In genomic region chr18:77061291-77061945, GRCh38 we compare ENCODE assay signal across 10 cellular contexts.
A peak's percentile ranks its signal among the peaks of the same experiment; 100 is the strongest.
DNase-seq lines count a peak whose midpoint lies in the region; ATAC-seq, FAIRE-seq and TF ChIP-seq lines count a peak whose summit lies in the region.
"Had no signal": no experiment of that assay in that cellular context is flagged by ENCODE, and none has a peak within 500 bp of the region (broad histone marks: within the 10 kb centered on the region; RNA-seq: fewer than 3 reads in every experiment).

No MANE protein-coding gene starts in this region.

- 64 to 86% (median 66%) methylated on average over 6 of the region's 6 CpGs for WGBS in small intestine, 3 donors

- H3K4me2 ChIP-seq in OCI-LY3 (ENCODE audit: low read length) = peak overlapping the region; percentile 57

- H3K4me3 ChIP-seq in OCI-LY3 (ENCODE audit: low read length) (no peak overlapping the region), duodenal mucosa (ENCODE audit: low read depth in 1 of 2, low read length in 2 of 2) (no peak overlapping the region), small intestine (ENCODE audit: low read depth in 1 of 2, low read length in 2 of 2) (no peak overlapping the region)
- H3K4me3 ChIP-seq: SK-N-MC had no signal

- H3K79me2 ChIP-seq in OCI-LY3 (ENCODE audit: low read length) = peaks cover 3% of the 10 kb centered on the region; the same call in 1 of the 2 replicates

- FAIRE-seq in small intestine (lab: Jason Lieb, UNC) = no peak
- no peak for FAIRE-seq in frontal cortex (lab: Jason Lieb, UNC)

- H3K27ac ChIP-seq in OCI-LY3 (ENCODE audit: low read length) = peak overlapping the region; percentile 71
- H3K27ac ChIP-seq in duodenal mucosa (ENCODE audit: low read depth, low read length) = peak overlapping the region; percentile 24
- peak overlapping the region; percentile 65 to 81 for H3K27ac ChIP-seq in small intestine (ENCODE audit: low read depth in 1 of 2, low read length in 1 of 2)
- H3K27ac ChIP-seq: SK-N-MC had no signal

- H3K9me3 ChIP-seq in OCI-LY3 (ENCODE audit: insufficient read depth, low read length) (peaks cover 4% of the 10 kb centered on the region; the same call in 1 of the 2 replicates), duodenal mucosa (ENCODE audit: control insufficient read depth in 1 of 2, low read length in 2 of 2) (no peaks in the 10 kb centered on the region), small intestine (ENCODE audit: control insufficient read depth, low read depth) (no peaks in the 10 kb centered on the region)

- H3K9ac ChIP-seq in OCI-LY3 (ENCODE audit: low read length) (peak overlapping the region; percentile 7; the same call in 1 of the 2 replicates), duodenal mucosa (ENCODE audit: low read depth in 1 of 2, low read length in 2 of 2) (no peak overlapping the region)

- H3K27me3 ChIP-seq in OCI-LY3 (ENCODE audit: low read depth, low read length) = no peaks in the 10 kb centered on the region
- H3K27me3 ChIP-seq in duodenal mucosa (ENCODE audit: control insufficient read depth in 1 of 2, insufficient read depth in 2 of 2, low read length in 2 of 2) = no peaks in the 10 kb centered on the region
- no peaks in the 10 kb centered on the region for H3K27me3 ChIP-seq in small intestine (ENCODE audit: control insufficient read depth in 2 of 2, insufficient read depth in 2 of 2, low read length in 2 of 2)

- no peak for ATAC-seq in HG03460 (IDR thresholded peaks at IDR 0.05; ENCODE audit: unreplicated experiment)

- H3K36me3 ChIP-seq in OCI-LY3 (replicated peaks; ENCODE audit: low read depth, low read length) (peaks cover 61% of the 10 kb centered on the region), duodenal mucosa (ENCODE audit: control insufficient read depth in 1 of 2, insufficient read depth in 2 of 2, low read length in 2 of 2) (peaks cover 0 to 20% of the 10 kb centered on the region in 2 donors), small intestine (ENCODE audit: control insufficient read depth in 2 of 2, insufficient read depth in 2 of 2, low read length in 2 of 2) (peaks cover 0 to 8% of the 10 kb centered on the region in 2 donors)

- peaks cover 10% of the 10 kb centered on the region for H4K20me1 ChIP-seq in OCI-LY3 (ENCODE audit: insufficient read depth, low read length)

- no peak overlapping the region for H2AFZ ChIP-seq in OCI-LY3 (ENCODE audit: low read depth, low read length)

- TF ChIP-seq CTCF in OCI-LY3 (IDR thresholded peaks at IDR 0.05; ENCODE audit: low read depth, low read length) = no peak

- DNase-seq in EH (ENCODE audit: low read depth) (peak; percentile 75), small intestine (no peak), frontal cortex (ENCODE audit: low spot score in 2 of 2) (no peak), NCI-H146 treated with DMSO at 0.1 percent for 48 hours (lab: John Stamatoyannopoulos, UW; ENCODE audit: unreplicated experiment) (no peak), SW 1271 (lab: John Stamatoyannopoulos, UW) (no peak)
- DNase-seq: NCI-H1417 treated with DMSO at 0.1 percent for 48 hours had no signal

- peaks cover 67% of the 10 kb centered on the region for H3K4me1 ChIP-seq in OCI-LY3 (ENCODE audit: low read length)
- H3K4me1 ChIP-seq in duodenal mucosa (ENCODE audit: control insufficient read depth in 1 of 2, insufficient read depth in 2 of 2, low read length in 2 of 2) = peaks cover 43 to 47% of the 10 kb centered on the region in 2 donors
- peaks cover 2 to 8% of the 10 kb centered on the region in 2 donors for H3K4me1 ChIP-seq in small intestine (ENCODE audit: control insufficient read depth in 2 of 2, insufficient read depth in 1 of 2, low read depth in 1 of 2, low read length in 1 of 2)
